In genomic region chr5:163649522-163649921, GRCh38 we compare ENCODE assay signal across 16 cellular contexts.
DNase-seq lines count a peak whose midpoint lies in the region; ATAC-seq, FAIRE-seq and TF ChIP-seq lines count a peak whose summit lies in the region.
"Had no signal": no experiment of that assay in that cellular context is flagged by ENCODE, and none has a peak within 500 bp of the region (broad histone marks: within the 10 kb centered on the region; RNA-seq: fewer than 3 reads in every experiment).

No MANE protein-coding gene starts in this region.

- H3K36me3 ChIP-seq in mammary epithelial cell (ENCODE audit: insufficient read depth, low read length) (no peaks in the 10 kb centered on the region), HepG2 (replicated peaks in 1 of 2; ENCODE audit: control insufficient read depth in 1 of 2, insufficient read depth in 2 of 2, low read length in 2 of 2) (no peaks in the 10 kb centered on the region), hepatocyte (replicated peaks; ENCODE audit: insufficient read depth, low read depth) (no peaks in the 10 kb centered on the region), GM23338 (ENCODE audit: insufficient read depth) (no peaks in the 10 kb centered on the region)
- H3K36me3 ChIP-seq: neutrophil had no signal

- in situ Hi-C loops in mammary epithelial cell (cut with MboI; ENCODE audit: low sequenced_read_pairs in 2 of 2) (no loop called here), HepG2 (cut with HindIII; ENCODE audit: extremely low pct_ligation_motif_present, low pct_unique_long_range_greater_than_20kb) (no loop called here)

- CTCF ChIA-PET in mammary epithelial cell (lab: Charles Lee; ENCODE audit: low non-redundant PET): no interaction called here
- CTCF ChIA-PET in HepG2 (lab: Yijun Ruan, JAX; ENCODE audit: low intra/inter-chr PET ratio, low total read pairs): no interaction called here

- H3K79me2 ChIP-seq in mammary epithelial cell (ENCODE audit: insufficient read depth, low read length): no peaks in the 10 kb centered on the region
- no peaks in the 10 kb centered on the region for H3K79me2 ChIP-seq in HepG2 (ENCODE audit: insufficient read depth, low read length)
- H3K79me2 ChIP-seq in hepatocyte: no peaks in the 10 kb centered on the region
- H3K79me2 ChIP-seq in GM23338 (replicated peaks; ENCODE audit: insufficient read depth): no peaks in the 10 kb centered on the region

- no peak overlapping the region for H3K4me3 ChIP-seq in mammary epithelial cell (replicated peaks in 1 of 3; ENCODE audit: insufficient read depth in 1 of 3, low read depth in 2 of 3, low read length in 3 of 3)
- H3K4me3 ChIP-seq in HepG2 (replicated peaks in 1 of 3; ENCODE audit: insufficient read depth in 1 of 3, low read depth in 2 of 3, low read length in 3 of 3): no peak overlapping the region
- H3K4me3 ChIP-seq in hepatocyte: no peak overlapping the region
- no peak overlapping the region for H3K4me3 ChIP-seq in GM23338

- H3K4me3 Mint-ChIP-seq in GM23338: no peak overlapping the region

- H3K9me3 ChIP-seq in mammary epithelial cell (replicated peaks; ENCODE audit: insufficient read depth, low read length) (no peaks in the 10 kb centered on the region), HepG2 (ENCODE audit: low read length) (no peaks in the 10 kb centered on the region), hepatocyte (ENCODE audit: low read depth) (no peaks in the 10 kb centered on the region)
- H3K9me3 ChIP-seq: neutrophil had no signal

- WGBS in mammary epithelial cell (ENCODE audit: low coverage, missing lambda C conversion rate): 48% methylated on average over 2 of the region's 2 CpGs
- 0% methylated on average over 2 of the region's 2 CpGs for WGBS in HepG2 (ENCODE audit: low lambda C conversion rate)
- WGBS in hepatocyte (ENCODE audit: low lambda C conversion rate, missing lambda C conversion rate): 88% methylated on average over 2 of the region's 2 CpGs

- TF ChIP-seq RAD21 in HepG2 (CRISPR knock-in tag; IDR thresholded peaks at IDR 0.05): no peak

- no peak for FAIRE-seq in HepG2 (lab: Jason Lieb, UNC)
- FAIRE-seq: H1 had no signal

- H2AFZ ChIP-seq in mammary epithelial cell (ENCODE audit: low read depth, low read length) (no peak overlapping the region), HepG2 (ENCODE audit: low read length) (no peak overlapping the region), hepatocyte (no peak overlapping the region), GM23338 (no peak overlapping the region)

- no peaks in the 10 kb centered on the region for H3K27me3 ChIP-seq in mammary epithelial cell (ENCODE audit: insufficient read depth, low read length)
- no peaks in the 10 kb centered on the region for H3K27me3 ChIP-seq in HepG2 (ENCODE audit: control insufficient read depth in 1 of 2, insufficient read depth in 2 of 2, low read length in 2 of 2)
- H3K27me3 ChIP-seq in hepatocyte: no peaks in the 10 kb centered on the region
- no peaks in the 10 kb centered on the region for H3K27me3 ChIP-seq in GM23338 (ENCODE audit: insufficient read depth)
- H3K27me3 ChIP-seq: neutrophil had no signal

- DNase-seq in ELR (ENCODE audit: low read depth) (peak; percentile 73), NCI-H446 treated with DMSO at 0.1 percent for 48 hours (lab: John Stamatoyannopoulos, UW) (peak; percentile 96), mammary epithelial cell (peak; percentile 82), HepG2 (ENCODE audit: low spot score) (peak; percentile 20), hepatocyte (ENCODE audit: low spot score) (no peak), NCI-H128 (lab: John Stamatoyannopoulos, UW; ENCODE audit: unreplicated experiment) (no peak), HuH-7.5 (ENCODE audit: low spot score) (no peak), GM23338 (ENCODE audit: low spot score) (no peak)
- DNase-seq: activated CD8-positive, alpha-beta memory T cell treated with anti-CD3 and anti-CD28 coated beads, Interleukin-2, amount 50 U/mL, for 48 hours; aorta; erythroblast; left ventricle myocardium superior; NCI-H2107; RPMI8226 had no signal

- H3K9me3 Mint-ChIP-seq in GM23338: peaks cover 7% of the 10 kb centered on the region; the same call in 1 of the 3 replicates

- H3K9ac ChIP-seq in mammary epithelial cell (ENCODE audit: insufficient read depth, low read length) (no peak overlapping the region), HepG2 (ENCODE audit: insufficient read depth, low read depth, low read length) (no peak overlapping the region)

- no peaks in the 10 kb centered on the region for H3F3A ChIP-seq in GM23338 (replicated peaks; ENCODE audit: low read depth)

- H3K27ac ChIP-seq in mammary epithelial cell (ENCODE audit: insufficient read depth, low read depth, low read length): no peak overlapping the region
- no peak overlapping the region for H3K27ac ChIP-seq in HepG2 (ENCODE audit: extremely low read length, insufficient read depth, low read length)
- H3K27ac ChIP-seq in hepatocyte: no peak overlapping the region
- no peak overlapping the region for H3K27ac ChIP-seq in GM23338 (ENCODE audit: low read depth)
- H3K27ac ChIP-seq: neutrophil had no signal

- no peak overlapping the region for H3K27ac Mint-ChIP-seq in GM23338

- POLR2A ChIA-PET in HepG2 (lab: Yijun Ruan, JAX): no interaction called here

- no peak overlapping the region for H3K4me2 ChIP-seq in mammary epithelial cell (ENCODE audit: insufficient read depth, low read depth, low read length)
- no peak overlapping the region; the same call in 1 of the 2 replicates for H3K4me2 ChIP-seq in HepG2 (ENCODE audit: low read depth, low read length)
- H3K4me2 ChIP-seq in hepatocyte: no peak overlapping the region
- H3K4me2 ChIP-seq in GM23338: no peak overlapping the region

- H3K9me2 ChIP-seq in hepatocyte (replicated peaks; ENCODE audit: insufficient read depth): no peaks in the 10 kb centered on the region
- no peaks in the 10 kb centered on the region for H3K9me2 ChIP-seq in GM23338 (ENCODE audit: insufficient read depth)

- no peaks in the 10 kb centered on the region for H3K27me3 Mint-ChIP-seq in GM23338 (ENCODE audit: insufficient read depth, low read depth, poor library complexity)

- no TSS peak for BruUV-seq in mammary epithelial cell (replicated peaks; lab: Mats Ljungman, UMichigan)
- BruUV-seq in HepG2 (replicated peaks; lab: Mats Ljungman, UMichigan): no TSS peak

- ATAC-seq in HepG2: peak; percentile 46; the same call in 2 of the 3 replicates
- no peak for ATAC-seq in GM23338
- ATAC-seq: left ventricle myocardium superior had no signal

- no peaks in the 10 kb centered on the region for H3K4me1 Mint-ChIP-seq in GM23338

- H4K20me1 ChIP-seq in mammary epithelial cell (ENCODE audit: insufficient read depth, low read length) (no peaks in the 10 kb centered on the region), HepG2 (ENCODE audit: insufficient read depth, low read length) (no peaks in the 10 kb centered on the region), hepatocyte (ENCODE audit: insufficient read depth, poor library complexity, severe bottlenecking) (no peaks in the 10 kb centered on the region), GM23338 (replicated peaks; ENCODE audit: insufficient read depth) (no peaks in the 10 kb centered on the region)

- TF ChIP-seq EP300 in HepG2 (IDR thresholded peaks at IDR 0.05; ENCODE audit: low read depth in 2 of 2, low read length in 2 of 2) (no peak), HepG2 (CRISPR knock-in tag; IDR thresholded peaks at IDR 0.05; ENCODE audit: borderline replicate concordance) (no peak)

- H3K4me1 ChIP-seq in mammary epithelial cell (ENCODE audit: insufficient read depth, low read length) (peaks cover 18% of the 10 kb centered on the region), HepG2 (ENCODE audit: insufficient read depth, low read length) (peaks cover 8% of the 10 kb centered on the region; the same call in 1 of the 2 replicates), hepatocyte (ENCODE audit: insufficient read depth) (no peaks in the 10 kb centered on the region), GM23338 (ENCODE audit: insufficient read depth) (no peaks in the 10 kb centered on the region)

- dilution Hi-C loops in mammary epithelial cell (cut with HindIII; ENCODE audit: low sequenced_read_pairs): no loop called here

- TF ChIP-seq CTCF in mammary epithelial cell (conservative IDR thresholded peaks at IDR 0.05 in 1 of 2, IDR thresholded peaks at IDR 0.05 in 1 of 2; ENCODE audit: extremely low read depth in 1 of 2, insufficient read depth in 1 of 2, low read depth in 1 of 2, low read length in 2 of 2): no peak
- no peak for TF ChIP-seq CTCF in HepG2 (CRISPR knock-in tag; IDR thresholded peaks at IDR 0.05)
- TF ChIP-seq CTCF in hepatocyte (IDR thresholded peaks at IDR 0.05; ENCODE audit: poor library complexity): no peak
- TF ChIP-seq CTCF in GM23338 (conservative IDR thresholded peaks at IDR 0.05; ENCODE audit: low read depth in 2 of 2): no peak

- no peaks in the 10 kb centered on the region for H3K36me3 Mint-ChIP-seq in GM23338 (ENCODE audit: low read depth)

- TF ChIP-seq POLR2A in HepG2 (IDR thresholded peaks at IDR 0.05; ENCODE audit: insufficient read depth in 1 of 2, low read depth in 2 of 2, low read length in 2 of 2): no peak

- intact Hi-C loops in mammary epithelial cell (cut with micrococcal nuclease) (loop anchor here (2.0 to 5.0 kb wide), 2 partner anchors 62 to 213 kb away; partner anchors contain the start of gene CCNG1), HepG2 (cut with micrococcal nuclease; ENCODE audit: unreplicated experiment) (no loop called here)

TF ChIP-seq in HepG2, 621 proteins besides CTCF, POLR2A, EP300 and RAD21 (continues in another document):
- peak; percentile 45; the same call in 1 of the 2 replicates for TF ChIP-seq FOXO1 (CRISPR knock-in tag; IDR thresholded peaks at IDR 0.05)

Comparison
In these comparisons a context has a peak if more than half of its experiments do, and no peak if none do; other contexts are left out.
1. DNase-seq: peak in ELR (single experiment), NCI-H446 treated with DMSO at 0.1 percent for 48 hours (single experiment), mammary epithelial cell (single experiment) and HepG2 (single experiment); none in hepatocyte (single experiment), NCI-H128 (single experiment), HuH-7.5 (single experiment) and GM23338 (single experiment).